18 cellular contexts compared by ENCODE assay signal in genomic region chr3:172132721-172133311, GRCh38.
DNase-seq lines count a peak whose midpoint lies in the region; TF ChIP-seq lines count a peak whose summit lies in the region.
"Had no signal": no experiment of that assay in that cellular context is flagged by ENCODE, and none has a peak within 500 bp of the region (broad histone marks: within the 10 kb centered on the region; RNA-seq: fewer than 3 reads in every experiment).

No MANE protein-coding gene starts in this region.

- dilution Hi-C loops in mammary epithelial cell (cut with HindIII; ENCODE audit: low sequenced_read_pairs): no loop called here

- no peak for TF ChIP-seq POLR2A in testis (IDR thresholded peaks at IDR 0.05)

- peak overlapping the region; percentile 92 to 100 (median 100) for H3K27ac Mint-ChIP-seq in CD14-positive monocyte

- in situ Hi-C loops in mammary epithelial cell (cut with MboI; ENCODE audit: low sequenced_read_pairs in 2 of 2): no loop called here

- CTCF ChIA-PET in HEK293 (lab: Yijun Ruan, JAX) (no interaction called here), mammary epithelial cell (lab: Charles Lee; ENCODE audit: low non-redundant PET) (no interaction called here)

- H3K79me2 ChIP-seq in mammary epithelial cell (ENCODE audit: insufficient read depth, low read length) (peaks cover 81% of the 10 kb centered on the region), osteoblast (ENCODE audit: insufficient read depth, low read length) (peaks cover 91% of the 10 kb centered on the region)

- intact Hi-C loops in CD14-positive monocyte (cut with micrococcal nuclease): no loop called here
- intact Hi-C loops in mammary epithelial cell (cut with micrococcal nuclease): no loop called here
- intact Hi-C loops in testis (cut with DNase I; ENCODE audit: low total_unique reads): no loop called here

- no peak for DNase-seq in CD14-positive monocyte (ENCODE audit: low spot score)
- no peak for DNase-seq in mammary epithelial cell
- no peak for DNase-seq in osteoblast (ENCODE audit: insufficient read length, low spot score, missing footprints)
- DNase-seq in testis: no peak
- DNase-seq in CD1c-positive myeloid dendritic cell (ENCODE audit: extremely low spot score): no peak
- no peak for DNase-seq in RPMI8226
- no peak for DNase-seq in stimulated activated CD4-positive, alpha-beta T cell treated with anti-CD3 and anti-CD28 coated beads, Interleukin-2, amount 100 ng/mL, for 48 hours
- DNase-seq: activated CD4-positive, CD25-positive, alpha-beta regulatory T cell treated with anti-CD3 and anti-CD28 coated beads, Interleukin-2, amount 50 U/mL, for 72 hours; Caco-2; foreskin keratinocyte; H9; kidney glomerular epithelial cell; NCI-H1694 treated with DMSO at 0.1 percent for 48 hours; NCI-H345 had no signal

- WGBS in mammary epithelial cell (ENCODE audit: low coverage, missing lambda C conversion rate): 98% methylated on average over 3 of the region's 3 CpGs
- 92 to 95% methylated on average over 3 of the region's 3 CpGs for WGBS in testis, 2 donors

- H3K4me3 Mint-ChIP-seq in CD14-positive monocyte: no peak overlapping the region
- H3K4me3 Mint-ChIP-seq: H9 had no signal

- H2AFZ ChIP-seq in mammary epithelial cell (ENCODE audit: low read depth, low read length): no peak overlapping the region
- H2AFZ ChIP-seq in osteoblast (ENCODE audit: low read length): no peak overlapping the region

- peaks cover 85% of the 10 kb centered on the region for H3K4me1 Mint-ChIP-seq in CD14-positive monocyte

- H3K9me3 Mint-ChIP-seq in CD14-positive monocyte: no peaks in the 10 kb centered on the region
- H3K9me3 Mint-ChIP-seq: H9 had no signal

- H3K4me1 ChIP-seq in HEK293 (ENCODE audit: control insufficient read depth, insufficient read depth, low read length): peaks cover 8% of the 10 kb centered on the region
- peaks cover 48% of the 10 kb centered on the region for H3K4me1 ChIP-seq in mammary epithelial cell (ENCODE audit: insufficient read depth, low read length)
- peaks cover 63% of the 10 kb centered on the region for H3K4me1 ChIP-seq in osteoblast (ENCODE audit: insufficient read depth, low read length)
- H3K4me1 ChIP-seq in testis: peaks cover 26% of the 10 kb centered on the region

- no peaks in the 10 kb centered on the region for H3K27me3 Mint-ChIP-seq in CD14-positive monocyte (ENCODE audit: low read depth in 3 of 3)

- H3K4me2 ChIP-seq in mammary epithelial cell (ENCODE audit: insufficient read depth, low read depth, low read length): no peak overlapping the region
- no peak overlapping the region for H3K4me2 ChIP-seq in osteoblast (ENCODE audit: insufficient read depth, low read length)

- H3K36me3 ChIP-seq in HEK293 (ENCODE audit: control insufficient read depth in 2 of 2, insufficient read depth in 1 of 2, low read length in 2 of 2) (no peaks in the 10 kb centered on the region), mammary epithelial cell (ENCODE audit: insufficient read depth, low read length) (no peaks in the 10 kb centered on the region), osteoblast (ENCODE audit: insufficient read depth, low read length) (peaks cover 25% of the 10 kb centered on the region), testis (ENCODE audit: low read depth, missing control alignments) (no peaks in the 10 kb centered on the region)
- H3K36me3 ChIP-seq: prostate gland, suprapubic skin had no signal

- H3K9me3 ChIP-seq in HEK293 (ENCODE audit: control insufficient read depth, insufficient read depth, low read depth, low read length): no peaks in the 10 kb centered on the region
- H3K9me3 ChIP-seq in mammary epithelial cell (replicated peaks; ENCODE audit: insufficient read depth, low read length): no peaks in the 10 kb centered on the region
- H3K9me3 ChIP-seq in osteoblast (ENCODE audit: low read depth, low read length): no peaks in the 10 kb centered on the region
- H3K9me3 ChIP-seq in testis: no peaks in the 10 kb centered on the region
- H3K9me3 ChIP-seq: Caco-2, prostate gland, suprapubic skin had no signal

- no peak for TF ChIP-seq CTCF in CD14-positive monocyte (IDR thresholded peaks at IDR 0.05)
- TF ChIP-seq CTCF in HEK293 (tag by site-specific recombination; IDR thresholded peaks at IDR 0.05): no peak
- TF ChIP-seq CTCF in mammary epithelial cell (conservative IDR thresholded peaks at IDR 0.05 in 1 of 2, IDR thresholded peaks at IDR 0.05 in 1 of 2; ENCODE audit: extremely low read depth in 1 of 2, insufficient read depth in 1 of 2, low read depth in 1 of 2, low read length in 2 of 2): no peak
- TF ChIP-seq CTCF in osteoblast (IDR thresholded peaks at IDR 0.05; ENCODE audit: extremely low read depth, low read depth, low read length): no peak
- no peak for TF ChIP-seq CTCF in testis (IDR thresholded peaks at IDR 0.05)

- H4K20me1 ChIP-seq in mammary epithelial cell (ENCODE audit: insufficient read depth, low read length) (no peaks in the 10 kb centered on the region), osteoblast (ENCODE audit: insufficient read depth, low read length) (peaks cover 13% of the 10 kb centered on the region)

- POLR2A ChIA-PET in HEK293 (lab: Yijun Ruan, JAX): no interaction called here

- H3K27me3 ChIP-seq in mammary epithelial cell (ENCODE audit: insufficient read depth, low read length) (no peaks in the 10 kb centered on the region), osteoblast (ENCODE audit: insufficient read depth, low read length) (no peaks in the 10 kb centered on the region), testis (no peaks in the 10 kb centered on the region)
- H3K27me3 ChIP-seq: foreskin keratinocyte, suprapubic skin had no signal

- H3K9ac ChIP-seq in mammary epithelial cell (ENCODE audit: insufficient read depth, low read length): no peak overlapping the region

- no peak overlapping the region for H3K27ac ChIP-seq in HEK293 (ENCODE audit: extremely low read depth, low read depth, low read length)
- H3K27ac ChIP-seq in mammary epithelial cell (ENCODE audit: insufficient read depth, low read depth, low read length): peak overlapping the region; percentile 13
- H3K27ac ChIP-seq in osteoblast (ENCODE audit: low read depth, low read length): peak overlapping the region; percentile 52
- H3K27ac ChIP-seq in testis: no peak overlapping the region
- H3K27ac ChIP-seq: foreskin keratinocyte, prostate gland, SK-N-MC, suprapubic skin had no signal

- BruUV-seq in mammary epithelial cell (replicated peaks; lab: Mats Ljungman, UMichigan): no TSS peak

- H3K36me3 Mint-ChIP-seq in CD14-positive monocyte: peaks cover 27 to 34% of the 10 kb centered on the region in 2 donors

- no peak overlapping the region for H3K4me3 ChIP-seq in HEK293 (ENCODE audit: low read depth, low read length)
- no peak overlapping the region for H3K4me3 ChIP-seq in mammary epithelial cell (replicated peaks in 1 of 3; ENCODE audit: insufficient read depth in 1 of 3, low read depth in 2 of 3, low read length in 3 of 3)
- no peak overlapping the region for H3K4me3 ChIP-seq in osteoblast (ENCODE audit: insufficient read depth, low read length)
- H3K4me3 ChIP-seq in testis: no peak overlapping the region
- H3K4me3 ChIP-seq: prostate gland, SK-N-MC, suprapubic skin had no signal

TF ChIP-seq in HEK293, 187 proteins besides CTCF, POLR2A, EP300 and RAD21:
- TF ChIP-seq KLF7 (tag by site-specific recombination; IDR thresholded peaks at IDR 0.05; ENCODE audit: borderline replicate concordance): no peak
- TF ChIP-seq PRDM1 (tag by site-specific recombination; IDR thresholded peaks at IDR 0.05): peak; percentile 29; the same call in 1 of the 2 replicates
- peak; percentile 75 for TF ChIP-seq PRDM6 (tag by site-specific recombination; IDR thresholded peaks at IDR 0.05)
TF ChIP-seq in HEK293: peak in this region for 2.

Comparison
In these comparisons a context has a peak if more than half of its experiments do, and no peak if none do; other contexts are left out.
1. H3K27ac ChIP-seq: peak in mammary epithelial cell (single experiment) and osteoblast (single experiment); none in HEK293 (single experiment) and testis (0 of 2).